Comparison of ENCODE assay signal across 33 cellular contexts in genomic region chr20:62878244-62879030, GRCh38. TPM values are rescaled to one million over a fixed set of nuclear protein-coding genes. Genes with fewer than 3 reads are reported as not detected.
DNase-seq lines count a peak whose midpoint lies in the region; ATAC-seq and TF ChIP-seq lines count a peak whose summit lies in the region.
"Had no signal": no experiment of that assay in that cellular context is flagged by ENCODE, and none has a peak within 500 bp of the region (broad histone marks: within the 10 kb centered on the region; RNA-seq: fewer than 3 reads in every experiment).

No MANE protein-coding gene starts in this region.

- H3K9me3 ChIP-seq in BLaER1 treated with 17β-estradiol and CSF1 and Interleukin-3, amounts not matched to agents 10 nM and 100 nM (replicated peaks in 1 of 11) = no peaks in the 10 kb centered on the region
- H3K9me3 ChIP-seq in HEK293 (ENCODE audit: control insufficient read depth, insufficient read depth, low read depth, low read length) (no peaks in the 10 kb centered on the region), mammary epithelial cell (replicated peaks; ENCODE audit: insufficient read depth, low read length) (no peaks in the 10 kb centered on the region), neural progenitor cell (ENCODE audit: low read depth) (no peaks in the 10 kb centered on the region)
- H3K9me3 ChIP-seq: gastrocnemius medialis, left lung, neutrophil, prostate gland, uterus had no signal

- ATAC-seq in GM21529 (IDR thresholded peaks at IDR 0.05; ENCODE audit: unreplicated experiment) (no peak), GM18505 (IDR thresholded peaks at IDR 0.05; ENCODE audit: unreplicated experiment) (no peak)
- ATAC-seq: gastrocnemius medialis, left lung, sciatic nerve, T-helper 17 cell had no signal

- POLR2A ChIA-PET in HEK293 (lab: Yijun Ruan, JAX) = no interaction called here

- TF ChIP-seq POLR2A in GM18505 (IDR thresholded peaks at IDR 0.05; ENCODE audit: borderline replicate concordance, extremely low read depth, insufficient read depth, insufficient read length) = no peak

- peaks cover 21 to 40% (median 33%) of the 10 kb centered on the region in 11 experiments for H3K36me3 ChIP-seq in BLaER1 treated with 17β-estradiol and CSF1 and Interleukin-3, amounts not matched to agents 10 nM and 100 nM
- H3K36me3 ChIP-seq in HEK293 (ENCODE audit: control insufficient read depth in 2 of 2, insufficient read depth in 1 of 2, low read length in 2 of 2) (peaks cover 0 to 20% of the 10 kb centered on the region in 2 experiments; a peak in 1 of 3 replicates), mammary epithelial cell (ENCODE audit: insufficient read depth, low read length) (no peaks in the 10 kb centered on the region), neural progenitor cell (no peaks in the 10 kb centered on the region)
- H3K36me3 ChIP-seq: uterus had no signal

- peak overlapping the region; percentile 45 to 97 (median 94); a peak in 21 of 22 replicates for H3K4me2 ChIP-seq in BLaER1 treated with 17β-estradiol and CSF1 and Interleukin-3, amounts not matched to agents 10 nM and 100 nM
- no peak overlapping the region for H3K4me2 ChIP-seq in mammary epithelial cell (ENCODE audit: insufficient read depth, low read depth, low read length)
- H3K4me2 ChIP-seq in neural progenitor cell = peak overlapping the region; percentile 13
- H3K4me2 ChIP-seq: hepatocyte, PC-9 had no signal

- TSS peak; percentile 24 for BruUV-seq in mammary epithelial cell (replicated peaks; lab: Mats Ljungman, UMichigan)

- no peak for DNase-seq in mammary epithelial cell
- DNase-seq in neural progenitor cell (ENCODE audit: low spot score) = peak; percentile 65
- DNase-seq in activated gamma-delta T cell (lab: John Stamatoyannopoulos, UW) = no peak
- DNase-seq in hippocampal formation (lab: John Stamatoyannopoulos, UW) = no peak
- DNase-seq: ACHN; activated CD4-positive, alpha-beta T cell treated with anti-CD3 and anti-CD28 coated beads, Interleukin-2, amount 50 U/mL, for 48 hours; activated CD4-positive, CD25-positive, alpha-beta regulatory T cell treated with anti-CD3 and anti-CD28 coated beads, Interleukin-2, amount 50 U/mL, for 72 hours; activated T-cell treated with anti-CD3 and anti-CD28 coated beads, Interleukin-2, amount 50 U/mL, for 48 hours; dermis blood vessel endothelial cell; gastrocnemius medialis; GF-D8; naive B cell; NCI-H1417 treated with DMSO at 0.1 percent for 48 hours; NCI-H2081; NCI-H2227 treated with DMSO at 0.1 percent for 48 hours; NCI-H526; NK-92 treated with Interleukin-12 subunit alpha and Interleukin-12 subunit beta, amount 100 ng/mL, for 24 hours; PC-9; Right ventricle myocardium superior; stimulated activated CD8-positive, alpha-beta memory T cell treated with anti-CD3 and anti-CD28 coated beads, Interleukin-4, amount 100 ng/mL, for 48 hours; T-helper 17 cell; uterus had no signal

- no peak overlapping the region for H3K4me3 Mint-ChIP-seq in neural progenitor cell
- H3K4me3 Mint-ChIP-seq: B cell; naive B cell; stimulated activated naive CD8-positive, alpha-beta T cell treated with anti-CD3 and anti-CD28 coated beads, Interleukin-15, Interleukin-2, amounts not matched to agents 100 ng/mL and 50 ng/mL, for 24 hours had no signal

- TF ChIP-seq CTCF in HEK293 (tag by site-specific recombination; IDR thresholded peaks at IDR 0.05) (no peak), mammary epithelial cell (conservative IDR thresholded peaks at IDR 0.05 in 1 of 2, IDR thresholded peaks at IDR 0.05 in 1 of 2; ENCODE audit: extremely low read depth in 1 of 2, insufficient read depth in 1 of 2, low read depth in 1 of 2, low read length in 2 of 2) (no peak), neural progenitor cell (IDR thresholded peaks at IDR 0.05) (no peak)

- intact Hi-C loops in mammary epithelial cell (cut with micrococcal nuclease) = no loop called here

- peak overlapping the region in 8 of 11 experiments; percentile 5 to 75 (median 48); a peak in 14 of 22 replicates for H3K27ac ChIP-seq in BLaER1 treated with 17β-estradiol and CSF1 and Interleukin-3, amounts not matched to agents 10 nM and 100 nM
- H3K27ac ChIP-seq in HEK293 (ENCODE audit: extremely low read depth, low read depth, low read length) = no peak overlapping the region
- no peak overlapping the region for H3K27ac ChIP-seq in mammary epithelial cell (ENCODE audit: insufficient read depth, low read depth, low read length)
- H3K27ac ChIP-seq in neural progenitor cell = no peak overlapping the region
- H3K27ac ChIP-seq: gastrocnemius medialis, hepatocyte, left lung, neutrophil, PC-9, prostate gland, uterus had no signal

- H2AFZ ChIP-seq in mammary epithelial cell (ENCODE audit: low read depth, low read length) (no peak overlapping the region), neural progenitor cell (replicated peaks) (no peak overlapping the region)
- H2AFZ ChIP-seq: hepatocyte, PC-9 had no signal

- WGBS in mammary epithelial cell (ENCODE audit: low coverage, missing lambda C conversion rate) = 92% methylated on average over 20 of the region's 20 CpGs

- peaks cover 9% of the 10 kb centered on the region for H3K36me3 Mint-ChIP-seq in neural progenitor cell

- H3K79me2 ChIP-seq in mammary epithelial cell (ENCODE audit: insufficient read depth, low read length) = no peaks in the 10 kb centered on the region
- H3K79me2 ChIP-seq in neural progenitor cell (ENCODE audit: low read depth) = no peaks in the 10 kb centered on the region
- H3K79me2 ChIP-seq: hepatocyte had no signal

- H3K27ac Mint-ChIP-seq in neural progenitor cell = no peak overlapping the region
- H3K27ac Mint-ChIP-seq: B cell; stimulated activated naive CD8-positive, alpha-beta T cell treated with anti-CD3 and anti-CD28 coated beads, Interleukin-15, Interleukin-2, amounts not matched to agents 100 ng/mL and 50 ng/mL, for 24 hours; T-helper 17 cell had no signal

- H3K4me1 ChIP-seq in BLaER1 treated with 17β-estradiol and CSF1 and Interleukin-3, amounts not matched to agents 10 nM and 100 nM = peaks cover 45 to 90% (median 74%) of the 10 kb centered on the region in 10 experiments
- no peaks in the 10 kb centered on the region for H3K4me1 ChIP-seq in HEK293 (ENCODE audit: control insufficient read depth, insufficient read depth, low read length)
- peaks cover 14% of the 10 kb centered on the region for H3K4me1 ChIP-seq in mammary epithelial cell (ENCODE audit: insufficient read depth, low read length)
- peaks cover 14% of the 10 kb centered on the region for H3K4me1 ChIP-seq in neural progenitor cell
- H3K4me1 ChIP-seq: prostate gland had no signal

- dilution Hi-C loops in mammary epithelial cell (cut with HindIII; ENCODE audit: low sequenced_read_pairs) = no loop called here

- peak overlapping the region in 5 of 11 experiments; percentile 5 to 44 (median 30); a peak in 4 of 22 replicates for H3K9ac ChIP-seq in BLaER1 treated with 17β-estradiol and CSF1 and Interleukin-3, amounts not matched to agents 10 nM and 100 nM
- H3K9ac ChIP-seq in mammary epithelial cell (ENCODE audit: insufficient read depth, low read length) = no peak overlapping the region
- H3K9ac ChIP-seq in neural progenitor cell = no peak overlapping the region

- peaks cover 5% of the 10 kb centered on the region for H3K9me3 Mint-ChIP-seq in neural progenitor cell
- H3K9me3 Mint-ChIP-seq: naive B cell; stimulated activated naive CD8-positive, alpha-beta T cell treated with anti-CD3 and anti-CD28 coated beads, Interleukin-15, Interleukin-2, amounts not matched to agents 100 ng/mL and 50 ng/mL, for 24 hours had no signal

- H4K20me1 ChIP-seq in BLaER1 treated with 17β-estradiol and CSF1 and Interleukin-3, amounts not matched to agents 10 nM and 100 nM = peaks cover 0 to 55% (median 42%) of the 10 kb centered on the region in 11 experiments; a peak in 14 of 22 replicates
- no peaks in the 10 kb centered on the region for H4K20me1 ChIP-seq in mammary epithelial cell (ENCODE audit: insufficient read depth, low read length)
- H4K20me1 ChIP-seq in neural progenitor cell (ENCODE audit: low read depth) = no peaks in the 10 kb centered on the region

- H3K4me1 Mint-ChIP-seq in neural progenitor cell = peaks cover 23% of the 10 kb centered on the region

- CTCF ChIA-PET in HEK293 (lab: Yijun Ruan, JAX) = interaction anchor here (0.5 kb wide), 1 partner anchor 13 kb away, joined by 3 read pairs; no protein-coding TSS in a partner anchor
- CTCF ChIA-PET in mammary epithelial cell (lab: Charles Lee; ENCODE audit: low non-redundant PET) = no interaction called here

- peaks cover 10% of the 10 kb centered on the region for H3K27me3 Mint-ChIP-seq in neural progenitor cell (ENCODE audit: insufficient read depth, low read depth)
- H3K27me3 Mint-ChIP-seq: B cell; stimulated activated naive CD8-positive, alpha-beta T cell treated with anti-CD3 and anti-CD28 coated beads, Interleukin-15, Interleukin-2, amounts not matched to agents 100 ng/mL and 50 ng/mL, for 24 hours had no signal

- no peaks in the 10 kb centered on the region for H3K27me3 ChIP-seq in BLaER1 treated with 17β-estradiol and CSF1 and Interleukin-3, amounts not matched to agents 10 nM and 100 nM
- H3K27me3 ChIP-seq in mammary epithelial cell (ENCODE audit: insufficient read depth, low read length) = no peaks in the 10 kb centered on the region
- H3K27me3 ChIP-seq in neural progenitor cell = peaks cover 3% of the 10 kb centered on the region
- H3K27me3 ChIP-seq: gastrocnemius medialis, hepatocyte, left lung, uterus had no signal

- in situ Hi-C loops in mammary epithelial cell (cut with MboI; ENCODE audit: low sequenced_read_pairs in 2 of 2) = loop anchor here in 1 of 2 donors (25.0 kb wide), 1 partner anchor 134 kb away; the partner anchor contains the start of gene BHLHE23

- H3K4me3 ChIP-seq in BLaER1 treated with 17β-estradiol and CSF1 and Interleukin-3, amounts not matched to agents 10 nM and 100 nM = no peak overlapping the region
- H3K4me3 ChIP-seq in HEK293 (ENCODE audit: low read depth, low read length) = no peak overlapping the region
- H3K4me3 ChIP-seq in mammary epithelial cell (replicated peaks in 1 of 3; ENCODE audit: insufficient read depth in 1 of 3, low read depth in 2 of 3, low read length in 3 of 3) = no peak overlapping the region
- H3K4me3 ChIP-seq in neural progenitor cell = no peak overlapping the region
- H3K4me3 ChIP-seq: gastrocnemius medialis, hepatocyte, left lung, PC-9, prostate gland, uterus had no signal

- H3F3A ChIP-seq in neural progenitor cell (ENCODE audit: low read depth) = peaks cover 36% of the 10 kb centered on the region

TF ChIP-seq in HEK293, 187 proteins besides CTCF, POLR2A, EP300 and RAD21 (continues in another document):
- peak; percentile 50; the same call in 1 of the 2 replicates for TF ChIP-seq EGR2 (tag by site-specific recombination; IDR thresholded peaks at IDR 0.05; ENCODE audit: low read depth)
- TF ChIP-seq ZNF239 (tag by site-specific recombination; IDR thresholded peaks at IDR 0.05) = no peak

RNA-seq across cellular contexts. Expression of gene TCFL5, which starts 16.8 kb away (rescaled TPM):
- total RNA-seq in mammary epithelial cell = 10 to 100 TPM in 1 of 2 donors, 1 to 10 TPM in 1; 8.1 to 11.7 TPM
- 6.5 TPM for polyA plus RNA-seq in mammary epithelial cell
- 1.9 TPM for polyA minus RNA-seq in mammary epithelial cell
- 29.1 and 36.3 TPM in 2 replicates for total RNA-seq in neural progenitor cell (ENCODE audit: low replicate concordance)

RNA-seq across cellular contexts. Expression of gene DIDO1, which starts 47.9 kb away (rescaled TPM):
- total RNA-seq in mammary epithelial cell (10 to 100 TPM; 38.7 to 53.2 TPM), neural progenitor cell (ENCODE audit: low replicate concordance) (64.5 and 68.5 TPM in 2 replicates)
- polyA plus RNA-seq in mammary epithelial cell = 13.6 TPM
- polyA minus RNA-seq in mammary epithelial cell = 31.4 TPM

RNA-seq across cellular contexts. Expression of gene GID8, which starts 59.5 kb away (rescaled TPM):
- total RNA-seq in mammary epithelial cell = 10 to 100 TPM; 34.5 to 43.2 TPM
- 29.7 TPM for polyA plus RNA-seq in mammary epithelial cell
- 47.5 TPM for polyA minus RNA-seq in mammary epithelial cell
- 48.7 and 50.0 TPM in 2 replicates for total RNA-seq in neural progenitor cell (ENCODE audit: low replicate concordance)

Comparison
In these comparisons a context has a peak if more than half of its experiments do, and no peak if none do; other contexts are left out.
1. H3K27ac ChIP-seq: peak in BLaER1 treated with 17β-estradiol and CSF1 and Interleukin-3, amounts not matched to agents 10 nM and 100 nM (8 of 11); none in HEK293 (single experiment), mammary epithelial cell (single experiment) and neural progenitor cell (single experiment).